Comparison of ENCODE assay signal across 22 cellular contexts in the genomic region with DNA sequence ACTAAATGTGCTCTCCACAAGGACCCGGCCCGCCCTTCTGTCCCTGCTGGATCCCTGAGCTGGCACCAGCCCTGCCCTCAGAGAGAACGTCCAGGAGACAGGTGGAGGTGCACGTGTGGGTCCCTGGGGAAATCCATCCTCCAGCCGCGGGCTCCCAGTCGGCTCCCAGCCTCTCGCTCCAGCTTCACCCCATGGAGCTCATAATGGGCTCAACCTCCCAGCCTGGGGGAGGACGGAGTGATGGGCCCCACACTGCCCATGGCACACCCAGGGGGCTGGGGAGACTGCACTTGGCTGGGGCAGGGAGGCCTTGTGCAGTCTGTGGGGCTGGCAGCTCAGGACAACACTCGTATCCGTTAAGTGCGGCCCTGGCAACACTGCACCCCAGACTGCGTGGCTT.
"Had no signal": no experiment of that assay in that cellular context is flagged by ENCODE, and none has a peak within 500 bp of the region (broad histone marks: within the 10 kb centered on the region; RNA-seq: fewer than 3 reads in every experiment).

No MANE protein-coding gene starts in this region.

- H3K36me3 ChIP-seq: MG63, Peyer's patch, SJSA1 had no signal

- H3K27me3 ChIP-seq: MG63, Peyer's patch, SJSA1 had no signal

- H3K9me3 ChIP-seq: MG63, SJSA1 had no signal

- H3K4me2 ChIP-seq: PC-9 had no signal

- H2AFZ ChIP-seq: PC-9 had no signal

- DNase-seq: Karpas-422, KG1, MG63, NCI-H1092 treated with DMSO at 0.1 percent for 48 hours, NCI-H1436, NCI-H187 treated with DMSO at 0.1 percent for 48 hours, NCI-H2081, NCI-H2107, NCI-H2227 treated with DMSO at 0.1 percent for 48 hours, NCI-H446, NCI-H510A, NCI-H524 treated with DMSO at 0.1 percent for 48 hours, NCI-H69, NCI-H774, OCI-M1, PC-9, Peyer's patch, SIG-M5, SW 1271 had no signal

- H3K4me3 ChIP-seq: MG63, PC-9, Peyer's patch, SJSA1, SK-N-MC had no signal

- ATAC-seq: Right ventricle myocardium inferior had no signal

- H3K27ac ChIP-seq: PC-9, Peyer's patch, SJSA1, SK-N-MC had no signal
